Comparison of ENCODE assay signal across 20 cellular contexts in genomic region chr3:86840814-86841213, GRCh38.
"Had no signal": no experiment of that assay in that cellular context is flagged by ENCODE, and none has a peak within 500 bp of the region (broad histone marks: within the 10 kb centered on the region; RNA-seq: fewer than 3 reads in every experiment).

No MANE protein-coding gene starts in this region.

- H3K4me3 ChIP-seq: colonic mucosa, ovary, right atrium auricular region, sigmoid colon, skin epidermis, stomach, thoracic aorta, transverse colon had no signal

- H3K4me1 Mint-ChIP-seq: naive thymus-derived CD4-positive, alpha-beta T cell had no signal

- H3K4me3 Mint-ChIP-seq: naive thymus-derived CD4-positive, alpha-beta T cell had no signal

- H3K27ac ChIP-seq: colonic mucosa, ovary, right atrium auricular region, sigmoid colon, skin epidermis, stomach, thoracic aorta, transverse colon had no signal

- H3K4me1 ChIP-seq: colonic mucosa, right atrium auricular region, sigmoid colon, stomach, transverse colon had no signal

- ATAC-seq: left lobe of liver; naive thymus-derived CD4-positive, alpha-beta T cell had no signal

- H3K36me3 Mint-ChIP-seq: naive thymus-derived CD4-positive, alpha-beta T cell had no signal

- H3K27me3 ChIP-seq: colonic mucosa, ovary, right atrium auricular region, sigmoid colon, stomach, transverse colon had no signal

- H3K9me3 ChIP-seq: colonic mucosa, ovary, right atrium auricular region, sigmoid colon, stomach, thoracic aorta, transverse colon had no signal

- DNase-seq: colonic mucosa; dermis blood vessel endothelial cell; erythroblast; foreskin melanocyte; head of caudate nucleus; hypothalamus; kidney glomerular epithelial cell; mammary epithelial cell; naive thymus-derived CD4-positive, alpha-beta T cell; ovary; sigmoid colon; stimulated activated CD4-positive, alpha-beta T cell treated with anti-CD3 and anti-CD28 coated beads, Interleukin-12 subunit alpha, Interleukin-12 subunit beta, amount 100 ng/mL, for 4 hours; stimulated activated naive CD4-positive, alpha-beta T cell; stomach; substantia nigra; transverse colon had no signal

- H3K36me3 ChIP-seq: colonic mucosa, ovary, right atrium auricular region, sigmoid colon, stomach, thoracic aorta, transverse colon had no signal

- H3K27me3 Mint-ChIP-seq: naive thymus-derived CD4-positive, alpha-beta T cell had no signal

- H3K27ac Mint-ChIP-seq: naive thymus-derived CD4-positive, alpha-beta T cell had no signal
